In the genomic region with DNA sequence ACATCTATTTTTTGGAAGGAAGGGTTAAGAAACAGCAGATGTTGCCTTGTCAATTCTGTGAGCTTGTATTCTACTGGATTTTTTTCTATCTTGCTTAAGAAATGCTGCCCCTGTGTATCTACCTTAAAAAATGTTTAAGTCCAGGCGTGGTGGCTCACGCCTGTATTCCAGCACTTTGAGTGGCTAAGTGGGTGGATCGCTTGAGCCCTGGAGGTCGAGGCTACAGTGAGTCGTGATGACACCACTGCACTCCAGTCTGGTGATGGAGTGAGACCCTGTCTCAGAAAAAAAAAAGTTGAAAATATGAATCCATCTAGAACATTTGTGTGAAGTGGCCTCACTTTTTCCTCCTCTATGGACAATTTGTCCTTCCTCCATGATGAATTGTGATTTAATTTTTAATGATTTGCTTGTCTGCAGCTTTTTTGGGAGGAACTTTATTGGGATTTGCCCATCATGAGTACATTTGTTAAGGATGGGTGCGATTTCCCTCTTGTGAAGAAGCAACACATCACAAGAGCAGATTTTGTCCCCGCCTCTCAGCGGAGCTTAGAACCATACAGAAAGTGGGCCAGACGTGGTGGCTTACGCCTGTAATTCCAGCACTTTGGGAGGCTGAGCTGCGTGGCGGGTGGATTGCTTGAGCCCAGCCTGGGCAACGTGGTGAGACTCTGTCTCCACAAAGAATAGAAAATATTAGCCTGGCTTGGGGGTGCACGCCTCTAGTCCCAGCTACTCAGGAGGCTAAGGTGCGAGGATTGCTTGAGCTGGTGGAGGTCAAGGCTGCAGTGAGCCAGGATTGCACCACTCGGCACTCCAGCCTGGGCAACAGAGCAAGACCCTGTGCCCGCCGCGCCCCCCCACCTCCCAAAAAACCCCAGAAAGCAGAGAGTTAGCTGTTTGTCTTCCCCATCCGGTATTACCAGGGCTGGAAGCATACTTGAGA, we compare ENCODE assay signal across 17 cellular contexts. TPM values are rescaled to one million over a fixed set of nuclear protein-coding genes. Genes with fewer than 3 reads are reported as not detected.
A peak's percentile ranks its signal among the peaks of the same experiment; 100 is the strongest.
DNase-seq lines count a peak whose midpoint lies in the region; ATAC-seq and TF ChIP-seq lines count a peak whose summit lies in the region.
"Had no signal": no experiment of that assay in that cellular context is flagged by ENCODE, and none has a peak within 500 bp of the region (broad histone marks: within the 10 kb centered on the region; RNA-seq: fewer than 3 reads in every experiment).

No MANE protein-coding gene starts in this region.

- H3K4me1 Mint-ChIP-seq in T-helper 17 cell = peaks cover 35% of the 10 kb centered on the region
- peaks cover 35% of the 10 kb centered on the region for H3K4me1 Mint-ChIP-seq in glutamatergic neuron (ENCODE audit: low read depth, unreplicated experiment)
- peaks cover 10 to 24% of the 10 kb centered on the region in 2 donors for H3K4me1 Mint-ChIP-seq in stimulated activated naive B cell treated with anti-CD40 and anti-IgM and Interleukin-4, amounts not matched to agents 10 μg/mL and 1 μg/mL and 100 μg/mL, for 72 hours

- H3K27ac Mint-ChIP-seq in T-helper 17 cell = peak overlapping the region; percentile 53
- peak overlapping the region; percentile 71 for H3K27ac Mint-ChIP-seq in glutamatergic neuron (ENCODE audit: unreplicated experiment)
- peak overlapping the region; percentile 20 for H3K27ac Mint-ChIP-seq in stimulated activated naive B cell treated with anti-CD40 and anti-IgM and Interleukin-4, amounts not matched to agents 10 μg/mL and 1 μg/mL and 100 μg/mL, for 72 hours
- H3K27ac Mint-ChIP-seq: stimulated activated naive CD8-positive, alpha-beta T cell treated with anti-CD3 and anti-CD28 coated beads, Interleukin-15, Interleukin-2, amounts not matched to agents 100 ng/mL and 50 ng/mL, for 24 hours had no signal

- intact Hi-C loops in cardiac septum (cut with DNase I) (loop anchor here (5.0 kb wide), 1 partner anchor 37 kb away; no protein-coding TSS in a partner anchor), left cardiac atrium (cut with DNase I) (loop anchor here in 1 of 2 donors (10.0 kb wide), 1 partner anchor 120 kb away; no protein-coding TSS in a partner anchor)

- no peak overlapping the region for H3K4me3 Mint-ChIP-seq in T-helper 17 cell
- no peak overlapping the region for H3K4me3 Mint-ChIP-seq in glutamatergic neuron (ENCODE audit: unreplicated experiment)
- no peak overlapping the region for H3K4me3 Mint-ChIP-seq in stimulated activated naive B cell treated with anti-CD40 and anti-IgM and Interleukin-4, amounts not matched to agents 10 μg/mL and 1 μg/mL and 100 μg/mL, for 72 hours
- H3K4me3 Mint-ChIP-seq: neural crest cell; stimulated activated naive CD8-positive, alpha-beta T cell treated with anti-CD3 and anti-CD28 coated beads, Interleukin-15, Interleukin-2, amounts not matched to agents 100 ng/mL and 50 ng/mL, for 24 hours had no signal

- H3K9me3 ChIP-seq in T-helper 17 cell (ENCODE audit: control insufficient read depth, low read length, poor library complexity, severe bottlenecking) = no peaks in the 10 kb centered on the region
- H3K9me3 ChIP-seq: lower lobe of right lung had no signal

- no peak overlapping the region for H3K27ac ChIP-seq in substantia nigra (ENCODE audit: low read depth, low read length, poor library complexity, severe bottlenecking)
- H3K27ac ChIP-seq: cardiac muscle cell, lower lobe of right lung had no signal

- TF ChIP-seq CTCF in glutamatergic neuron (IDR thresholded peaks at IDR 0.05; ENCODE audit: partially characterized antibody, unreplicated experiment) = no peak

- ATAC-seq in left cardiac atrium = no peak
- ATAC-seq in T-helper 17 cell = no peak
- ATAC-seq in stimulated activated naive B cell treated with anti-CD40 and anti-IgM and Interleukin-4, amounts not matched to agents 10 μg/mL and 1 μg/mL and 100 μg/mL, for 72 hours (replicated peaks) = no peak
- ATAC-seq: lower lobe of right lung had no signal

- H3K36me3 Mint-ChIP-seq in T-helper 17 cell (ENCODE audit: low read depth) (peaks cover 3% of the 10 kb centered on the region), glutamatergic neuron (ENCODE audit: unreplicated experiment) (no peaks in the 10 kb centered on the region)
- peaks cover 31 to 59% of the 10 kb centered on the region in 2 donors for H3K36me3 Mint-ChIP-seq in stimulated activated naive B cell treated with anti-CD40 and anti-IgM and Interleukin-4, amounts not matched to agents 10 μg/mL and 1 μg/mL and 100 μg/mL, for 72 hours

- peak; percentile 70 for DNase-seq in cardiac septum (ENCODE audit: low spot score)
- DNase-seq in left cardiac atrium = no peak
- DNase-seq in T-helper 17 cell = no peak
- no peak for DNase-seq in glutamatergic neuron
- no peak for DNase-seq in stimulated activated naive B cell treated with anti-CD40 and anti-IgM and Interleukin-4, amounts not matched to agents 10 μg/mL and 1 μg/mL and 100 μg/mL, for 72 hours
- no peak for DNase-seq in stimulated activated CD4-positive, alpha-beta T cell treated with anti-CD3 and anti-CD28 coated beads, Interleukin-1b, Interleukin-23, amount 100 ng/mL, for 48 hours
- no peak for DNase-seq in substantia nigra (lab: John Stamatoyannopoulos, UW)
- no peak for DNase-seq in NCI-H510A (lab: John Stamatoyannopoulos, UW)
- DNase-seq: activated CD4-positive, alpha-beta T cell treated with anti-CD3 and anti-CD28 coated beads for 48 hours; DMS 273 treated with DMSO at 0.1 percent for 48 hours; effector memory CD4-positive, alpha-beta T cell; lower lobe of right lung; NCI-H2107; RPMI8226 had no signal

- H3K9me3 Mint-ChIP-seq in glutamatergic neuron (ENCODE audit: unreplicated experiment) = peaks cover 10% of the 10 kb centered on the region
- no peaks in the 10 kb centered on the region for H3K9me3 Mint-ChIP-seq in stimulated activated naive B cell treated with anti-CD40 and anti-IgM and Interleukin-4, amounts not matched to agents 10 μg/mL and 1 μg/mL and 100 μg/mL, for 72 hours
- H3K9me3 Mint-ChIP-seq: neural crest cell; stimulated activated naive CD8-positive, alpha-beta T cell treated with anti-CD3 and anti-CD28 coated beads, Interleukin-15, Interleukin-2, amounts not matched to agents 100 ng/mL and 50 ng/mL, for 24 hours had no signal

- H3K27me3 Mint-ChIP-seq in T-helper 17 cell (no peaks in the 10 kb centered on the region), glutamatergic neuron (ENCODE audit: unreplicated experiment) (peaks cover 3% of the 10 kb centered on the region)
- no peaks in the 10 kb centered on the region for H3K27me3 Mint-ChIP-seq in stimulated activated naive B cell treated with anti-CD40 and anti-IgM and Interleukin-4, amounts not matched to agents 10 μg/mL and 1 μg/mL and 100 μg/mL, for 72 hours
- H3K27me3 Mint-ChIP-seq: stimulated activated naive CD8-positive, alpha-beta T cell treated with anti-CD3 and anti-CD28 coated beads, Interleukin-15, Interleukin-2, amounts not matched to agents 100 ng/mL and 50 ng/mL, for 24 hours had no signal

RNA-seq across cellular contexts. Expression of gene DNAJB6, which starts 57.7 kb away (rescaled TPM):
- total RNA-seq in cardiac septum (171 TPM), left cardiac atrium (100 to 1,000 TPM; 158 to 159 TPM), T-helper 17 cell (100 to 1,000 TPM; 266 to 278 TPM), glutamatergic neuron (ENCODE audit: unreplicated experiment) (120 TPM)

Comparison
In these comparisons a context has a peak if more than half of its experiments do, and no peak if none do; other contexts are left out.
1. H3K27ac Mint-ChIP-seq: peak in every context shown above with its lines; median percentile 71 in glutamatergic neuron; 53 in T-helper 17 cell; 20 in stimulated activated naive B cell treated with anti-CD40 and anti-IgM and Interleukin-4, amounts not matched to agents 10 μg/mL and 1 μg/mL and 100 μg/mL, for 72 hours.